In genomic region chr4:159856451-159856850, GRCh38 we compare ENCODE assay signal across 21 cellular contexts.
"Had no signal": no experiment of that assay in that cellular context is flagged by ENCODE, and none has a peak within 500 bp of the region (broad histone marks: within the 10 kb centered on the region; RNA-seq: fewer than 3 reads in every experiment).

No MANE protein-coding gene starts in this region.

- H3K27ac ChIP-seq: coronary artery, esophagus muscularis mucosa, left ventricle myocardium inferior, neutrophil, parathyroid adenoma, thoracic aorta, WERI-Rb-1 had no signal

- H3K4me3 ChIP-seq: coronary artery, esophagus muscularis mucosa, left ventricle myocardium inferior, mucosa of descending colon, thoracic aorta had no signal

- H3K27ac Mint-ChIP-seq: activated CD4-positive, alpha-beta memory T cell treated with anti-CD3 and anti-CD28 coated beads for 36 hours; activated CD4-positive, alpha-beta T cell treated with anti-CD3 and anti-CD28 coated beads for 36 hours; activated CD8-positive, alpha-beta memory T cell treated with anti-CD3 and anti-CD28 coated beads, Interleukin-2, amount 10 ng/mL, durations not matched to agents 7 days and 5 days; activated T-helper 2 cell treated with anti-CD3 and anti-CD28 coated beads, Interferon-gamma antibody, Interleukin-2, Interleukin-4, amounts not matched to agents 10 μg/mL and 5 μg/mL and 100 μg/mL, durations not matched to agents 14 hours and 24 hours and 36 hours; brain; naive thymus-derived CD8-positive, alpha-beta T cell; stimulated activated effector memory CD8-positive, alpha-beta T cell treated with anti-CD3 and anti-CD28 coated beads, Interleukin-12 subunit alpha, Interleukin-12 subunit beta, amount 100 ng/mL, for 72 hours; T-helper 17 cell had no signal

- H3K4me1 Mint-ChIP-seq: activated CD4-positive, alpha-beta T cell treated with anti-CD3 and anti-CD28 coated beads for 36 hours; activated CD8-positive, alpha-beta memory T cell treated with anti-CD3 and anti-CD28 coated beads, Interleukin-2, amount 10 ng/mL, durations not matched to agents 7 days and 5 days; central memory CD8-positive, alpha-beta T cell; naive thymus-derived CD8-positive, alpha-beta T cell; stimulated activated effector memory CD8-positive, alpha-beta T cell treated with anti-CD3 and anti-CD28 coated beads, Interleukin-12 subunit alpha, Interleukin-12 subunit beta, amount 100 ng/mL, for 72 hours; T-helper 17 cell had no signal

- H3K79me2 ChIP-seq: parathyroid adenoma had no signal

- DNase-seq: activated CD4-positive, alpha-beta memory T cell treated with anti-CD3 and anti-CD28 coated beads for 36 hours; activated CD4-positive, alpha-beta T cell treated with anti-CD3 and anti-CD28 coated beads for 36 hours; activated CD8-positive, alpha-beta memory T cell treated with anti-CD3 and anti-CD28 coated beads, Interleukin-2, amount 10 ng/mL, durations not matched to agents 7 days and 5 days; activated naive CD4-positive, alpha-beta T cell treated with anti-CD3 and anti-CD28 coated beads, Interleukin-2, amount 50 U/mL, for 16 hours; activated T-cell treated with anti-CD3 and anti-CD28 coated beads, Interleukin-2, amount 50 U/mL, for 1 hour; glutamatergic neuron; left ventricle myocardium inferior; mucosa of descending colon; naive thymus-derived CD8-positive, alpha-beta T cell; T-helper 17 cell had no signal

- H3K36me3 ChIP-seq: esophagus muscularis mucosa, left ventricle myocardium inferior, neutrophil, thoracic aorta, WERI-Rb-1 had no signal

- H3K9ac ChIP-seq: parathyroid adenoma had no signal

- H3K9me3 ChIP-seq: esophagus muscularis mucosa, left ventricle myocardium inferior, mucosa of descending colon, neutrophil, thoracic aorta had no signal

- H3K4me3 Mint-ChIP-seq: activated CD4-positive, alpha-beta memory T cell treated with anti-CD3 and anti-CD28 coated beads for 36 hours; activated CD4-positive, alpha-beta T cell treated with anti-CD3 and anti-CD28 coated beads for 36 hours; activated CD8-positive, alpha-beta memory T cell treated with anti-CD3 and anti-CD28 coated beads, Interleukin-2, amount 10 ng/mL, durations not matched to agents 7 days and 5 days; brain; central memory CD8-positive, alpha-beta T cell; naive thymus-derived CD8-positive, alpha-beta T cell; stimulated activated effector memory CD8-positive, alpha-beta T cell treated with anti-CD3 and anti-CD28 coated beads, Interleukin-12 subunit alpha, Interleukin-12 subunit beta, amount 100 ng/mL, for 72 hours; T-helper 17 cell had no signal

- ATAC-seq: activated CD4-positive, alpha-beta T cell treated with anti-CD3 and anti-CD28 coated beads for 36 hours; activated CD8-positive, alpha-beta memory T cell treated with anti-CD3 and anti-CD28 coated beads, Interleukin-2, amount 10 ng/mL, durations not matched to agents 7 days and 5 days; mucosa of descending colon; naive thymus-derived CD8-positive, alpha-beta T cell; stimulated activated effector memory CD8-positive, alpha-beta T cell treated with anti-CD3 and anti-CD28 coated beads, Interleukin-12 subunit alpha, Interleukin-12 subunit beta, amount 100 ng/mL, for 72 hours; T-helper 17 cell had no signal

- H3K36me3 Mint-ChIP-seq: activated CD4-positive, alpha-beta memory T cell treated with anti-CD3 and anti-CD28 coated beads for 36 hours; activated CD8-positive, alpha-beta memory T cell treated with anti-CD3 and anti-CD28 coated beads, Interleukin-2, amount 10 ng/mL, durations not matched to agents 7 days and 5 days; brain; naive thymus-derived CD8-positive, alpha-beta T cell; stimulated activated effector memory CD8-positive, alpha-beta T cell treated with anti-CD3 and anti-CD28 coated beads, Interleukin-12 subunit alpha, Interleukin-12 subunit beta, amount 100 ng/mL, for 72 hours had no signal

- H3K4me1 ChIP-seq: esophagus muscularis mucosa, left ventricle myocardium inferior, parathyroid adenoma had no signal

- H3K27me3 Mint-ChIP-seq: activated CD4-positive, alpha-beta memory T cell treated with anti-CD3 and anti-CD28 coated beads for 36 hours; activated CD4-positive, alpha-beta T cell treated with anti-CD3 and anti-CD28 coated beads for 36 hours; activated CD8-positive, alpha-beta memory T cell treated with anti-CD3 and anti-CD28 coated beads, Interleukin-2, amount 10 ng/mL, durations not matched to agents 7 days and 5 days; brain; central memory CD8-positive, alpha-beta T cell; naive thymus-derived CD8-positive, alpha-beta T cell; T-helper 17 cell had no signal

- FAIRE-seq: keratinocyte had no signal

- H2AFZ ChIP-seq: parathyroid adenoma had no signal

- H3K27me3 ChIP-seq: esophagus muscularis mucosa, neutrophil had no signal
